Comparison of ENCODE assay signal across 9 cellular contexts in genomic region chr22:33271390-33272161, GRCh38.
DNase-seq lines count a peak whose midpoint lies in the region; ATAC-seq and TF ChIP-seq lines count a peak whose summit lies in the region.
"Had no signal": no experiment of that assay in that cellular context is flagged by ENCODE, and none has a peak within 500 bp of the region (broad histone marks: within the 10 kb centered on the region; RNA-seq: fewer than 3 reads in every experiment).

No MANE protein-coding gene starts in this region.

- H3K4me1 ChIP-seq in right atrium auricular region: peaks cover 0 to 16% of the 10 kb centered on the region in 2 donors

- no peak overlapping the region for H3K27ac ChIP-seq in right atrium auricular region

- H3K27me3 ChIP-seq in GM06990 (replicated peaks; ENCODE audit: control insufficient read depth, insufficient read depth, low read length) (no peaks in the 10 kb centered on the region), right atrium auricular region (no peaks in the 10 kb centered on the region)

- TF ChIP-seq CTCF in GM06990 (IDR thresholded peaks at IDR 0.05; ENCODE audit: insufficient read depth, low read length, poor library complexity, severe bottlenecking) (no peak), right atrium auricular region (IDR thresholded peaks at IDR 0.05) (no peak)

- H3K36me3 ChIP-seq in GM06990 (ENCODE audit: control insufficient read depth, insufficient read depth, low read length): no peaks in the 10 kb centered on the region
- H3K36me3 ChIP-seq in right atrium auricular region: peaks cover 16% of the 10 kb centered on the region

- H3K4me3 ChIP-seq in GM06990 (replicated peaks; ENCODE audit: low read depth, low read length) (no peak overlapping the region; the same call in 1 of the 2 replicates), right atrium auricular region (no peak overlapping the region)

- H3K9me3 ChIP-seq in right atrium auricular region: no peaks in the 10 kb centered on the region

- ATAC-seq in GM21737 (IDR thresholded peaks at IDR 0.05; ENCODE audit: unreplicated experiment): peak; percentile 65
- ATAC-seq: naive thymus-derived CD8-positive, alpha-beta T cell had no signal

- DNase-seq in GM06990 (ENCODE audit: extremely low read depth, insufficient read length) (peak; percentile 82), NCI-H1694 (lab: John Stamatoyannopoulos, UW) (peak; percentile 43), right atrium auricular region (ENCODE audit: low spot score) (peak; percentile 71), T-helper 1 cell (no peak), NCI-H2107 (lab: John Stamatoyannopoulos, UW) (no peak), GF-D8 (lab: John Stamatoyannopoulos, UW) (no peak), LoVo (ENCODE audit: low spot score) (no peak)

Comparison
In these comparisons a context has a peak if more than half of its experiments do, and no peak if none do; other contexts are left out.
1. DNase-seq: peak in GM06990 (single experiment), NCI-H1694 (single experiment) and right atrium auricular region (single experiment); none in T-helper 1 cell (0 of 5), NCI-H2107 (single experiment), GF-D8 (single experiment) and LoVo (single experiment).